ENCODE assay signal across 1 cellular context in genomic region chr1:120844186-120844944, GRCh38.
TF ChIP-seq lines count a peak whose summit lies in the region.

No MANE protein-coding gene starts in this region.

TF ChIP-seq in K562, 482 proteins besides CTCF, POLR2A, EP300 and RAD21 (continued from another document):
- TF ChIP-seq GTF3C2 (IDR thresholded peaks at IDR 0.05; ENCODE audit: borderline replicate concordance, extremely low read depth, insufficient read length) (peak; percentile 78), SP1 (CRISPR knock-in tag; IDR thresholded peaks at IDR 0.05) (peak; percentile 75), GABPB1 (CRISPR knock-in tag; IDR thresholded peaks at IDR 0.05) (peak; percentile 65), MTA3 (IDR thresholded peaks at IDR 0.05; ENCODE audit: borderline replicate concordance) (peak; percentile 50; the same call in 1 of the 2 replicates), NRF1 (conservative IDR thresholded peaks at IDR 0.05 in 1 of 2, IDR thresholded peaks at IDR 0.05 in 1 of 2) (peak; percentile 83 to 86), POLR3G (IDR thresholded peaks at IDR 0.05; ENCODE audit: extremely low read depth, insufficient read length, insufficient replicate concordance) (peak; percentile 60)
TF ChIP-seq in K562: peak in this region for 62; not testable (repeated sequence) for 420.
